ENCODE assay signal across 16 cellular contexts in genomic region chr6:95589826-95590570, GRCh38. TPM values are rescaled to one million over a fixed set of nuclear protein-coding genes. Genes with fewer than 3 reads are reported as not detected.
A peak's percentile ranks its signal among the peaks of the same experiment; 100 is the strongest.
DNase-seq lines count a peak whose midpoint lies in the region; ATAC-seq, FAIRE-seq and TF ChIP-seq lines count a peak whose summit lies in the region.
"Had no signal": no experiment of that assay in that cellular context is flagged by ENCODE, and none has a peak within 500 bp of the region (broad histone marks: within the 10 kb centered on the region; RNA-seq: fewer than 3 reads in every experiment).

No MANE protein-coding gene starts in this region.

- no peak overlapping the region for H3K27ac Mint-ChIP-seq in GM23338
- no peak overlapping the region for H3K27ac Mint-ChIP-seq in activated CD4-positive, alpha-beta T cell treated with anti-CD3 and anti-CD28 coated beads for 36 hours
- H3K27ac Mint-ChIP-seq: B cell; CD4-positive, CD25-positive, alpha-beta regulatory T cell; CD8-positive, alpha-beta memory T cell had no signal

- peaks cover 37% of the 10 kb centered on the region for H3K79me2 ChIP-seq in GM23338 (replicated peaks; ENCODE audit: insufficient read depth)
- no peaks in the 10 kb centered on the region for H3K79me2 ChIP-seq in endothelial cell of umbilical vein (ENCODE audit: control insufficient read depth, insufficient read depth, low read length)

- no TSS peak for BruUV-seq in endothelial cell of umbilical vein (replicated peaks; lab: Mats Ljungman, UMichigan)

- CTCF ChIA-PET in endothelial cell of umbilical vein (lab: Charles Lee), result interaction anchor here (1.2 kb wide), 1 partner anchor 12 kb away, joined by 3 read pairs; no protein-coding TSS in a partner anchor
- CTCF ChIA-PET in activated CD4-positive, alpha-beta T cell treated with anti-CD3 and anti-CD28 coated beads for 36 hours (lab: Charles Lee), result no interaction called here

- H3K4me2 ChIP-seq in GM23338, result no peak overlapping the region
- no peak overlapping the region for H3K4me2 ChIP-seq in endothelial cell of umbilical vein (ENCODE audit: insufficient read depth, low read length)

- no peaks in the 10 kb centered on the region for H3F3A ChIP-seq in GM23338 (replicated peaks; ENCODE audit: low read depth)

- TF ChIP-seq POLR2A in endothelial cell of umbilical vein (IDR thresholded peaks at IDR 0.05; ENCODE audit: low read depth, low read length) (no peak), GM18505 (IDR thresholded peaks at IDR 0.05; ENCODE audit: borderline replicate concordance, extremely low read depth, insufficient read depth, insufficient read length) (no peak)

- TF ChIP-seq CTCF in GM23338 (conservative IDR thresholded peaks at IDR 0.05; ENCODE audit: low read depth in 2 of 2), result no peak
- no peak for TF ChIP-seq CTCF in endothelial cell of umbilical vein (IDR thresholded peaks at IDR 0.05; ENCODE audit: extremely low read depth in 1 of 2, insufficient read depth in 1 of 2, low read depth in 1 of 2, low read length in 2 of 2)
- no peak for TF ChIP-seq CTCF in BE2C (IDR thresholded peaks at IDR 0.05; ENCODE audit: low read depth, low read length)

- no peak overlapping the region for H3K9ac ChIP-seq in endothelial cell of umbilical vein (replicated peaks; ENCODE audit: extremely low read depth, insufficient read depth, low read length)

- no peaks in the 10 kb centered on the region for H3K27me3 ChIP-seq in GM23338 (ENCODE audit: insufficient read depth)
- H3K27me3 ChIP-seq in endothelial cell of umbilical vein (ENCODE audit: control insufficient read depth in 2 of 2, insufficient read depth in 2 of 2, low read length in 2 of 2), result no peaks in the 10 kb centered on the region
- H3K27me3 ChIP-seq in BE2C, result no peaks in the 10 kb centered on the region

- POLR2A ChIA-PET in endothelial cell of umbilical vein (lab: Charles Lee), result no interaction called here
- POLR2A ChIA-PET in activated CD4-positive, alpha-beta T cell treated with anti-CD3 and anti-CD28 coated beads for 36 hours (lab: Charles Lee), result no interaction called here

- no peaks in the 10 kb centered on the region for H3K4me1 ChIP-seq in GM23338 (ENCODE audit: insufficient read depth)
- H3K4me1 ChIP-seq in endothelial cell of umbilical vein (ENCODE audit: control insufficient read depth, extremely low read depth, insufficient read depth, low read length), result no peaks in the 10 kb centered on the region
- H3K4me1 ChIP-seq in BE2C, result no peaks in the 10 kb centered on the region
- H3K4me1 ChIP-seq: HAP-1 had no signal

- no peak overlapping the region for H3K27ac ChIP-seq in GM23338 (ENCODE audit: low read depth)
- H3K27ac ChIP-seq in endothelial cell of umbilical vein (ENCODE audit: insufficient read depth, low read depth, low read length), result no peak overlapping the region

- H3K9me1 ChIP-seq in endothelial cell of umbilical vein (replicated peaks; ENCODE audit: control insufficient read depth, extremely low read depth, insufficient read depth, low read length), result no peaks in the 10 kb centered on the region

- H3K9me3 ChIP-seq in endothelial cell of umbilical vein (replicated peaks; ENCODE audit: control insufficient read depth, insufficient read depth, low read length), result no peaks in the 10 kb centered on the region
- H3K9me3 ChIP-seq in BE2C, result no peaks in the 10 kb centered on the region
- H3K9me3 ChIP-seq: HAP-1 had no signal

- dilution Hi-C loops in endothelial cell of umbilical vein (cut with MboI; ENCODE audit: extremely low pct_ligation_motif_present, low sequenced_read_pairs), result no loop called here

- DNase-seq in GM23338 (ENCODE audit: low spot score) (peak; percentile 70), dermis blood vessel endothelial cell (peak; percentile 28), endothelial cell of umbilical vein (ENCODE audit: low read depth, low spot score) (peak; percentile 28), BE2C (no peak)
- no peak for DNase-seq in activated naive CD4-positive, alpha-beta T cell treated with anti-CD3 and anti-CD28 coated beads, Interleukin-2, amount 50 U/mL, for 16 hours
- DNase-seq in activated CD4-positive, alpha-beta T cell treated with anti-CD3 and anti-CD28 coated beads for 36 hours, result no peak
- DNase-seq: C1 segment of cervical spinal cord; CD4-positive, CD25-positive, alpha-beta regulatory T cell; CD8-positive, alpha-beta memory T cell; COR-L47; KG1 had no signal

- no peak overlapping the region for H3K4me3 Mint-ChIP-seq in GM23338
- no peak overlapping the region for H3K4me3 Mint-ChIP-seq in activated CD4-positive, alpha-beta T cell treated with anti-CD3 and anti-CD28 coated beads for 36 hours
- H3K4me3 Mint-ChIP-seq: B cell; CD8-positive, alpha-beta memory T cell had no signal

- H3K4me3 ChIP-seq in GM23338 (no peak overlapping the region), endothelial cell of umbilical vein (replicated peaks in 1 of 3; ENCODE audit: insufficient read depth in 1 of 3, low read depth in 1 of 3, low read length in 3 of 3) (no peak overlapping the region), BE2C (ENCODE audit: low read depth, low read length) (no peak overlapping the region)
- H3K4me3 ChIP-seq: HAP-1 had no signal

- no peaks in the 10 kb centered on the region for H3K27me3 Mint-ChIP-seq in GM23338 (ENCODE audit: insufficient read depth, low read depth, poor library complexity)
- H3K27me3 Mint-ChIP-seq in activated CD4-positive, alpha-beta T cell treated with anti-CD3 and anti-CD28 coated beads for 36 hours, result no peaks in the 10 kb centered on the region
- H3K27me3 Mint-ChIP-seq: B cell; CD4-positive, CD25-positive, alpha-beta regulatory T cell; CD8-positive, alpha-beta memory T cell had no signal

- H3K9me3 Mint-ChIP-seq in GM23338, result peaks cover 5% of the 10 kb centered on the region; the same call in 1 of the 3 replicates
- H3K9me3 Mint-ChIP-seq in activated CD4-positive, alpha-beta T cell treated with anti-CD3 and anti-CD28 coated beads for 36 hours (ENCODE audit: low read depth), result no peaks in the 10 kb centered on the region
- H3K9me3 Mint-ChIP-seq: CD8-positive, alpha-beta memory T cell had no signal

- intact Hi-C loops in endothelial cell of umbilical vein (cut with micrococcal nuclease), result no loop called here
- intact Hi-C loops in activated CD4-positive, alpha-beta T cell treated with anti-CD3 and anti-CD28 coated beads for 36 hours (cut with DNase I, micrococcal nuclease), result no loop called here

- H4K20me1 ChIP-seq in GM23338 (replicated peaks; ENCODE audit: insufficient read depth) (no peaks in the 10 kb centered on the region), endothelial cell of umbilical vein (replicated peaks; ENCODE audit: control insufficient read depth, extremely low read depth, insufficient read depth, low read length) (no peaks in the 10 kb centered on the region)

- H3K36me3 ChIP-seq in GM23338 (ENCODE audit: insufficient read depth) (0 out of 2 replicates have a peak, but pooled peaks cover 3% of the 10 kb centered on the region), endothelial cell of umbilical vein (ENCODE audit: control insufficient read depth in 2 of 2, extremely low read depth in 1 of 2, insufficient read depth in 2 of 2, low read length in 2 of 2) (no peaks in the 10 kb centered on the region), BE2C (no peaks in the 10 kb centered on the region; the same call in 1 of the 2 replicates)
- H3K36me3 ChIP-seq: HAP-1 had no signal

- FAIRE-seq in endothelial cell of umbilical vein (lab: Jason Lieb, UNC), result no peak
- FAIRE-seq: G401.6, GM12892 had no signal

- no peaks in the 10 kb centered on the region for H3K9me2 ChIP-seq in GM23338 (ENCODE audit: insufficient read depth)

- H2AFZ ChIP-seq in GM23338, result no peak overlapping the region
- no peak overlapping the region for H2AFZ ChIP-seq in endothelial cell of umbilical vein (ENCODE audit: low read depth, low read length)

- ATAC-seq in GM23338 (peak; percentile 47), GM18505 (IDR thresholded peaks at IDR 0.05; ENCODE audit: unreplicated experiment) (no peak)
- ATAC-seq in activated CD4-positive, alpha-beta T cell treated with anti-CD3 and anti-CD28 coated beads for 36 hours, result no peak

- H3K4me1 Mint-ChIP-seq in GM23338, result peaks cover 5% of the 10 kb centered on the region; the same call in 1 of the 3 replicates
- peaks cover 34% of the 10 kb centered on the region for H3K4me1 Mint-ChIP-seq in activated CD4-positive, alpha-beta T cell treated with anti-CD3 and anti-CD28 coated beads for 36 hours

- H3K36me3 Mint-ChIP-seq in GM23338 (ENCODE audit: low read depth), result peaks cover 20% of the 10 kb centered on the region
- H3K36me3 Mint-ChIP-seq in activated CD4-positive, alpha-beta T cell treated with anti-CD3 and anti-CD28 coated beads for 36 hours (ENCODE audit: low read depth), result peaks cover 29% of the 10 kb centered on the region

TF ChIP-seq in endothelial cell of umbilical vein, 7 proteins besides CTCF, POLR2A, EP300 and RAD21:
- no peak for TF ChIP-seq MYC (IDR thresholded peaks at IDR 0.05; ENCODE audit: low read depth, low read length)
- TF ChIP-seq GATA2 (IDR thresholded peaks at IDR 0.05; ENCODE audit: insufficient read depth, insufficient read length, low read depth, low read length), result no peak
- TF ChIP-seq JUN (IDR thresholded peaks at IDR 0.05; ENCODE audit: borderline replicate concordance, insufficient read depth, insufficient read length, low read depth), result no peak
- TF ChIP-seq MAX (IDR thresholded peaks at IDR 0.05; ENCODE audit: insufficient read depth, insufficient read length), result no peak
- TF ChIP-seq EZH2 (IDR thresholded peaks at IDR 0.05; ENCODE audit: borderline replicate concordance, low read depth, low read length, severe bottlenecking), result no peak
- no peak for TF ChIP-seq POLR2AphosphoS5 (IDR thresholded peaks at IDR 0.05; ENCODE audit: insufficient read depth, low read depth, low read length)
- TF ChIP-seq FOS (IDR thresholded peaks at IDR 0.05; ENCODE audit: borderline replicate concordance, insufficient read depth, low read length), result no peak

RNA-seq across cellular contexts. Expression of gene MANEA, which starts 12.7 kb away (rescaled TPM):
- 9.8 and 14.6 TPM in 2 replicates for total RNA-seq in GM23338 (2014; rRNA removed; shearing (Covaris generic))
- polyA plus RNA-seq in GM23338 (2016; fragmentation: Nextera tagmentation; extraction: Ambion mirVana), result 4.8 and 5.5 TPM in 2 replicates
- total RNA-seq in dermis blood vessel endothelial cell, result 8.8 and 14.8 TPM in 2 replicates
- 17.7 and 18.5 TPM in 2 replicates for total RNA-seq in endothelial cell of umbilical vein
- polyA plus RNA-seq in endothelial cell of umbilical vein, result 4.0 and 5.2 TPM in 2 replicates
- polyA plus RNA-seq in endothelial cell of umbilical vein (2011; cell fraction: cytosol; rRNA removed), result 5.0 and 6.1 TPM in 2 replicates
- 4.2 and 5.5 TPM in 2 replicates for polyA plus RNA-seq in endothelial cell of umbilical vein (2011; cell fraction: nucleus; rRNA removed)
- 6.3 and 12.0 TPM in 2 replicates for polyA plus RNA-seq in endothelial cell of umbilical vein (2012)
- 4.9 and 6.2 TPM in 2 replicates for polyA minus RNA-seq in endothelial cell of umbilical vein
- polyA minus RNA-seq in endothelial cell of umbilical vein (2011; cell fraction: cytosol; rRNA and poly(A)+ RNA removed), result 3.8 TPM
- polyA minus RNA-seq in endothelial cell of umbilical vein (2011; cell fraction: nucleus; rRNA and poly(A)+ RNA removed), result 2.8 and 7.5 TPM in 2 replicates
- 4.9 TPM for polyA plus RNA-seq in BE2C (2012; ENCODE audit: insufficient read depth, insufficient read length, low read depth)
- total RNA-seq in activated CD4-positive, alpha-beta T cell treated with anti-CD3 and anti-CD28 coated beads for 36 hours, result 10 to 100 TPM; 19.6 to 22.4 TPM

Comparison
In these comparisons a context has a peak if more than half of its experiments do, and no peak if none do; other contexts are left out.
1. DNase-seq: peak in GM23338 (single experiment), dermis blood vessel endothelial cell (single experiment) and endothelial cell of umbilical vein (single experiment); none in BE2C (single experiment), activated naive CD4-positive, alpha-beta T cell treated with anti-CD3 and anti-CD28 coated beads, Interleukin-2, amount 50 U/mL, for 16 hours (single experiment) and activated CD4-positive, alpha-beta T cell treated with anti-CD3 and anti-CD28 coated beads for 36 hours (single experiment).